ENCODE assay signal across 14 cellular contexts in the genomic region with DNA sequence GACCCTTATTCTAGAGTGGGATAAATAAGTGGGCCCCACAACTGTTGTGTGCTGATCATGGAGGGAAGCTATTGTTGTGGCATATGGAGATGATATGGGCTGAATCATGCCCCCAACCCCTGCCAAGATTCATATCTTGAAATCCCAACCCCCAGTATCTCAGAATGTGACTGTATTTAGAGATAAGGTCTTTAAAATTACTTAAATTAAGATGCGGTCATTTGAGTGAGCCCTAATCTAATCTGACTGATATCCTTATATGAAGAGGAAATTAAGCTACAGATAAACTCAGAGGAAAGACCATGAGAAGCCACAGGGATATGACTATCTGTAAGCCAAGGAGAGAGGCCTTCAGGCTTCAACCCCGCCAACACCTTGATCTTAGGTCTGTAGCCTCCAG.
DNase-seq lines count a peak whose midpoint lies in the region; ATAC-seq and TF ChIP-seq lines count a peak whose summit lies in the region.
"Had no signal": no experiment of that assay in that cellular context is flagged by ENCODE, and none has a peak within 500 bp of the region (broad histone marks: within the 10 kb centered on the region; RNA-seq: fewer than 3 reads in every experiment).

No MANE protein-coding gene starts in this region.

- H3K27me3 Mint-ChIP-seq in activated CD4-positive, alpha-beta T cell treated with anti-CD3 and anti-CD28 coated beads, Interleukin-2, amount 10 ng/mL, durations not matched to agents 24 days and 14 days: no peaks in the 10 kb centered on the region
- H3K27me3 Mint-ChIP-seq: CD8-positive, alpha-beta memory T cell; IgD-negative memory B cell had no signal

- no peak overlapping the region; the same call in 1 of the 2 replicates for H3K14ac ChIP-seq in IMR-90 (replicated peaks; ENCODE audit: low read depth, low read length)

- no peak overlapping the region for H3K4me3 Mint-ChIP-seq in activated CD4-positive, alpha-beta T cell treated with anti-CD3 and anti-CD28 coated beads, Interleukin-2, amount 10 ng/mL, durations not matched to agents 24 days and 14 days
- H3K4me3 Mint-ChIP-seq: CD8-positive, alpha-beta memory T cell; IgD-negative memory B cell had no signal

- H3K27me3 ChIP-seq in IMR-90 (ENCODE audit: control insufficient read depth, insufficient read depth, low read length): no peaks in the 10 kb centered on the region
- H3K27me3 ChIP-seq in hepatocyte: no peaks in the 10 kb centered on the region
- no peaks in the 10 kb centered on the region for H3K27me3 ChIP-seq in tibial artery
- H3K27me3 ChIP-seq: BLaER1 had no signal

- no peaks in the 10 kb centered on the region for H3K79me1 ChIP-seq in IMR-90 (ENCODE audit: low read depth in 1 of 2, low read length in 2 of 2)

- H3K9me1 ChIP-seq in IMR-90 (ENCODE audit: insufficient read depth, low read length): no peaks in the 10 kb centered on the region

- BruUV-seq in IMR-90 (replicated peaks; lab: Mats Ljungman, UMichigan): no TSS peak

- H2AFZ ChIP-seq in IMR-90 (replicated peaks; ENCODE audit: low read length, poor library complexity) (no peak overlapping the region), hepatocyte (no peak overlapping the region)

- H2BK15ac ChIP-seq in IMR-90 (ENCODE audit: low read depth, low read length): no peak overlapping the region; the same call in 2 of the 3 replicates

- H4K8ac ChIP-seq in IMR-90 (ENCODE audit: low read depth in 2 of 2, low read length in 2 of 2): 0 out of 4 replicates have a peak overlapping the region, but pooled peaks of 1 of the 2 experiments have one; percentile 12

- intact Hi-C loops in IMR-90 (cut with micrococcal nuclease) (no loop called here), tibial artery (cut with DNase I; ENCODE audit: low total_unique reads) (no loop called here)
- intact Hi-C loops in activated CD4-positive, alpha-beta T cell treated with anti-CD3 and anti-CD28 coated beads, Interleukin-2, amount 10 ng/mL, durations not matched to agents 24 days and 14 days (cut with micrococcal nuclease): no loop called here

- POLR2A ChIA-PET in IMR-90 (lab: Charles Lee; ENCODE audit: unreplicated experiment): no interaction called here

- DNase-seq in IMR-90 (no peak), hepatocyte (ENCODE audit: low spot score) (no peak), NCI-H2171 (lab: John Stamatoyannopoulos, UW) (no peak), tibial artery (no peak)
- DNase-seq in activated CD4-positive, alpha-beta T cell treated with anti-CD3 and anti-CD28 coated beads, Interleukin-2, amount 10 ng/mL, durations not matched to agents 24 days and 14 days: no peak
- DNase-seq: Caco-2; CD8-positive, alpha-beta memory T cell; DMS53; HCEC 1CT had no signal

- no peak overlapping the region for H2AK9ac ChIP-seq in IMR-90 (replicated peaks; ENCODE audit: low read depth, low read length, poor library complexity)

- no peaks in the 10 kb centered on the region for H3K9me3 Mint-ChIP-seq in activated CD4-positive, alpha-beta T cell treated with anti-CD3 and anti-CD28 coated beads, Interleukin-2, amount 10 ng/mL, durations not matched to agents 24 days and 14 days

- no peaks in the 10 kb centered on the region for H3K36me3 Mint-ChIP-seq in activated CD4-positive, alpha-beta T cell treated with anti-CD3 and anti-CD28 coated beads, Interleukin-2, amount 10 ng/mL, durations not matched to agents 24 days and 14 days (ENCODE audit: low read depth)
- H3K36me3 Mint-ChIP-seq: CD8-positive, alpha-beta memory T cell; IgD-negative memory B cell had no signal

- H3K18ac ChIP-seq in IMR-90 (ENCODE audit: low read depth, low read length): no peak overlapping the region

- H3K4me2 ChIP-seq in IMR-90 (ENCODE audit: low read depth, low read length) (no peak overlapping the region), hepatocyte (no peak overlapping the region)
- H3K4me2 ChIP-seq: A549, BLaER1 had no signal

- H3K4me1 ChIP-seq in IMR-90 (ENCODE audit: control insufficient read depth, insufficient read depth, low read length) (peaks cover 3% of the 10 kb centered on the region; the same call in 1 of the 2 replicates), hepatocyte (ENCODE audit: insufficient read depth) (peaks cover 12% of the 10 kb centered on the region), tibial artery (no peaks in the 10 kb centered on the region)
- H3K4me1 ChIP-seq: A549, BLaER1, Caco-2 had no signal

- H3K4ac ChIP-seq in IMR-90 (ENCODE audit: low read depth, low read length): peak overlapping the region; percentile 53; the same call in 1 of the 2 replicates

- H3K23ac ChIP-seq in IMR-90 (ENCODE audit: low read depth, low read length): no peak overlapping the region

- 0 out of 2 replicates have a peak overlapping the region, but pooled peaks have one; percentile 26 for H2BK20ac ChIP-seq in IMR-90 (ENCODE audit: low read depth, low read length)

- peak overlapping the region; percentile 70 for H2BK120ac ChIP-seq in IMR-90 (ENCODE audit: low read depth, low read length)

- ATAC-seq in IMR-90 (ENCODE audit: low read depth) (no peak), SK-N-SH treated with all-trans-retinoic acid at 6 μM for 48 hours (no peak), HG02885 (IDR thresholded peaks at IDR 0.05; ENCODE audit: poor library complexity, unreplicated experiment) (no peak)
- ATAC-seq: A549 had no signal

- no peak overlapping the region for H4K5ac ChIP-seq in IMR-90 (ENCODE audit: low read depth, low read length)

- H3K27ac Mint-ChIP-seq in activated CD4-positive, alpha-beta T cell treated with anti-CD3 and anti-CD28 coated beads, Interleukin-2, amount 10 ng/mL, durations not matched to agents 24 days and 14 days: no peak overlapping the region
- H3K27ac Mint-ChIP-seq: CD8-positive, alpha-beta memory T cell; IgD-negative memory B cell had no signal

- WGBS in IMR-90 (ENCODE audit: extremely low coverage in 2 of 2, insufficient read length in 1 of 2), 2 experiments: no CpG with 5 or more reads among the region's 2 CpGs
- WGBS in hepatocyte (ENCODE audit: low lambda C conversion rate, missing lambda C conversion rate): 90% methylated on average over 2 of the region's 2 CpGs

- no peaks in the 10 kb centered on the region for H3K9me3 ChIP-seq in IMR-90 (ENCODE audit: control insufficient read depth, insufficient read depth, low read length)
- no peaks in the 10 kb centered on the region for H3K9me3 ChIP-seq in hepatocyte (ENCODE audit: low read depth)
- no peaks in the 10 kb centered on the region for H3K9me3 ChIP-seq in tibial artery
- H3K9me3 ChIP-seq: A549, BLaER1, Caco-2 had no signal

- H3K56ac ChIP-seq in IMR-90 (ENCODE audit: extremely low read depth, insufficient read depth, low read length): no peak overlapping the region

- H3K27ac ChIP-seq in IMR-90 (ENCODE audit: insufficient read depth, low read length) (no peak overlapping the region), hepatocyte (peak overlapping the region; percentile 78), tibial artery (no peak overlapping the region)
- H3K27ac ChIP-seq: A549, BLaER1 had no signal

- dilution Hi-C loops in IMR-90 (cut with HindIII; ENCODE audit: low sequenced_read_pairs, unreplicated experiment): no loop called here

- TF ChIP-seq POLR2A in IMR-90 (IDR thresholded peaks at IDR 0.05; ENCODE audit: low read depth, low read length): no peak

- H4K91ac ChIP-seq in IMR-90 (ENCODE audit: insufficient read depth, low read depth, low read length): no peak overlapping the region

- CTCF ChIA-PET in IMR-90 (lab: Yijun Ruan, JAX): no interaction called here

- no peak for TF ChIP-seq RAD21 in IMR-90 (IDR thresholded peaks at IDR 0.05; ENCODE audit: low read length)

- H2AK5ac ChIP-seq in IMR-90 (ENCODE audit: low read depth, low read length): no peak overlapping the region

- H4K20me1 ChIP-seq in IMR-90 (ENCODE audit: insufficient read depth, low read length): no peaks in the 10 kb centered on the region
- no peaks in the 10 kb centered on the region for H4K20me1 ChIP-seq in hepatocyte (ENCODE audit: insufficient read depth, poor library complexity, severe bottlenecking)
- H4K20me1 ChIP-seq: BLaER1 had no signal

- H3K79me2 ChIP-seq in hepatocyte: no peaks in the 10 kb centered on the region

- no peaks in the 10 kb centered on the region for H3K9me2 ChIP-seq in hepatocyte (replicated peaks; ENCODE audit: insufficient read depth)

- no peaks in the 10 kb centered on the region for H3K4me1 Mint-ChIP-seq in activated CD4-positive, alpha-beta T cell treated with anti-CD3 and anti-CD28 coated beads, Interleukin-2, amount 10 ng/mL, durations not matched to agents 24 days and 14 days
- H3K4me1 Mint-ChIP-seq: CD8-positive, alpha-beta memory T cell; IgD-negative memory B cell had no signal

- no peak overlapping the region for H3K9ac ChIP-seq in IMR-90 (ENCODE audit: low read depth, low read length)
- H3K9ac ChIP-seq: BLaER1 had no signal

- H3K4me3 ChIP-seq in IMR-90 (ENCODE audit: insufficient read depth, low read depth, low read length): no peak overlapping the region
- no peak overlapping the region for H3K4me3 ChIP-seq in hepatocyte
- H3K4me3 ChIP-seq in tibial artery: no peak overlapping the region
- H3K4me3 ChIP-seq: A549, BLaER1 had no signal

- TF ChIP-seq CTCF in IMR-90 (conservative IDR thresholded peaks at IDR 0.05; ENCODE audit: low read depth, low read length): no peak
- TF ChIP-seq CTCF in hepatocyte (IDR thresholded peaks at IDR 0.05; ENCODE audit: poor library complexity): no peak
- no peak for TF ChIP-seq CTCF in tibial artery (IDR thresholded peaks at IDR 0.05)

- H2BK5ac ChIP-seq in IMR-90 (ENCODE audit: low read depth, low read length, poor library complexity, severe bottlenecking): no peak overlapping the region

- in situ Hi-C loops in IMR-90 (cut with MboI; ENCODE audit: low sequenced_read_pairs): no loop called here

- no peaks in the 10 kb centered on the region for H3K36me3 ChIP-seq in IMR-90 (ENCODE audit: control insufficient read depth, insufficient read depth, low read length)
- H3K36me3 ChIP-seq in hepatocyte (replicated peaks; ENCODE audit: insufficient read depth, low read depth): no peaks in the 10 kb centered on the region
- no peaks in the 10 kb centered on the region for H3K36me3 ChIP-seq in tibial artery
- H3K36me3 ChIP-seq: BLaER1 had no signal

TF ChIP-seq in IMR-90, 13 proteins besides CTCF, POLR2A, EP300 and RAD21 (continues in another document):
- TF ChIP-seq BHLHE40 (IDR thresholded peaks at IDR 0.05; ENCODE audit: low read depth, low read length) (no peak), MXI1 (IDR thresholded peaks at IDR 0.05; ENCODE audit: borderline replicate concordance, low read depth, low read length) (no peak), RCOR1 (IDR thresholded peaks at IDR 0.05; ENCODE audit: insufficient replicate concordance, low read length) (no peak), MAFK (IDR thresholded peaks at IDR 0.05; ENCODE audit: low read depth, low read length) (no peak), CEBPB (IDR thresholded peaks at IDR 0.05; ENCODE audit: low read depth, low read length) (no peak)

TF ChIP-seq in SK-N-SH treated with all-trans-retinoic acid at 6 μM for 48 hours, 23 proteins besides CTCF, POLR2A, EP300 and RAD21:
- TF ChIP-seq ARNTL (CRISPR knock-in tag; IDR thresholded peaks at IDR 0.05; ENCODE audit: borderline replicate concordance, low read depth) (no peak), ISL1 (CRISPR knock-in tag; IDR thresholded peaks at IDR 0.05) (peak; percentile 52; the same call in 1 of the 2 replicates)
TF ChIP-seq in SK-N-SH treated with all-trans-retinoic acid at 6 μM for 48 hours: peak in this region for 1.
